ENCODE assay signal across 8 cellular contexts in the genomic region with DNA sequence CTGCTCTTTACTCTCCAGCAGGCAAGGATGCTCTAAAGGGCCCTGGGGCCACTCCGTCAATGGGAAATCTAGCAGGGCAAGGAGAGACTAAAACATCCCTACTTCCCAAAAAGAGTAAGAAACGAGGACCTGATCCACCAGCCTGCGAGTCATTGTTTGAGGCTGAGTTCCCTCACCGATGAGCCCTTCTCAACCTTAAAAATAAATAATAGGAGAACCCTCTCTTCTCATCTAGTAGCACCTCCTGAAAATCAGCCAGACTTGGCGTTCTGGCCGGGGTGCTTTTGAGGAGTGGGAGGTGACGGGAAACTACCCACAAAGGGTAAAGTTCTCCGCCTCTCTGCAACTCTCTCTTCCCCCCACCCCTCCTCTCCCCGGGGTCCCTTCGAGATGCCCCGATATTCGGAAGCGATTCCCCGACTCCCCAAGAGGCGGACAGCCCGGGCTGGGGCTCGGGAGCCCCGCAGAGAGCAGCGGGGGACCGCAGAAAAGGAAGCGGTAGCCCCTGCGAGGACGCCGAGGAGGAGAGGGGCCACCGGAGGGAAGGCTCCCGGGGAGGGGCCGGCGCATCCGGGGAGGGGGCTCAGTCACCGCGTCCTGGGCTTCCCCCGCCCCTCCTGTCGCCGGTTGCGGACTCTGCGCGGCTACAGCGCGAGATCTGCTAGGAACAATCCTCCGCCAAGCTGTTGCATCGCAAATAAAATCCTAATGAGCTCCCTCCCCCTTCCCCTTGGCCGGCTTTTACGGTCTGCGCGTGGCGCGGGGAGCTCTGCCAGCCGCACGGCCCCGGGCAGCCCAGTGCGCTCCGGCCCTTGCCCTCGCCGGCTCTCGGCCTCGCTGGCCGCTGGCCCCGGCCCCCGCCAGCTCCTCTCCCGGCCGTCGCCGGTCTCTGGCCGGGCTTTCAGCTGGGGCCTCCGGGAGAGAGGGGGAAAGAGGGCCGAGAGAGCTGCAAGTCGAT. TPM values are rescaled to one million over a fixed set of nuclear protein-coding genes. Genes with fewer than 3 reads are reported as not detected.
A peak's percentile ranks its signal among the peaks of the same experiment; 100 is the strongest.
DNase-seq lines count a peak whose midpoint lies in the region; ATAC-seq, FAIRE-seq and TF ChIP-seq lines count a peak whose summit lies in the region.

No MANE protein-coding gene starts in this region.

- H3K27ac ChIP-seq in CD8-positive, alpha-beta memory T cell (ENCODE audit: low read depth, low read length) = peak overlapping the region; percentile 79
- H3K27ac ChIP-seq in K562 (ENCODE audit: extremely low read depth, low read depth, low read length) (peak overlapping the region; percentile 99), mesodermal cell (ENCODE audit: low read depth, low read length, severe bottlenecking) (peak overlapping the region; percentile 64)

- no peaks in the 10 kb centered on the region for H3K9me3 ChIP-seq in CD8-positive, alpha-beta memory T cell (ENCODE audit: low read length)
- no peaks in the 10 kb centered on the region for H3K9me3 ChIP-seq in K562 (replicated peaks; ENCODE audit: control insufficient read depth, insufficient read depth, low read depth, low read length)
- no peaks in the 10 kb centered on the region for H3K9me3 ChIP-seq in mesodermal cell (ENCODE audit: control insufficient read depth, low read length)

- under 1% methylated on average over 39 of the region's 67 CpGs for WGBS in K562 (ENCODE audit: insufficient coverage, low coverage, missing lambda C conversion rate)
- WGBS in mesodermal cell (ENCODE audit: insufficient coverage in 2 of 2), 2 experiments = 0 to 1% methylated on average over 32 to 33 of the region's 67 CpGs

- TF ChIP-seq RAD21 in K562 (CRISPR knock-in tag; conservative IDR thresholded peaks at IDR 0.05 in 1 of 2, IDR thresholded peaks at IDR 0.05 in 1 of 2) = no peak

- peak in 1 of 5 donors; percentile 41 for DNase-seq in CD8-positive, alpha-beta memory T cell
- DNase-seq in M059J (ENCODE audit: low read depth) = peak; percentile 56
- peak; percentile 55 to 66 (median 57) for DNase-seq in K562 (ENCODE audit: extremely low read depth in 1 of 4, low spot score in 3 of 4)
- DNase-seq in activated CD4-positive, CD25-positive, alpha-beta regulatory T cell (lab: John Stamatoyannopoulos, UW) = no peak

- POLR2A ChIA-PET in CD8-positive, alpha-beta memory T cell (lab: Charles Lee) = interaction anchor here (0.6 kb wide), 2 partner anchors 15 to 577 kb away, joined by 3 read pairs; a partner anchor contains a TSS
- POLR2A ChIA-PET in K562 (lab: Yijun Ruan, JAX) = interaction anchor here (0.5 to 4.0 kb wide), 25 partner anchors 7 to 502 kb away, joined by 3 to 43 read pairs (median 4); a partner anchor contains a TSS

- TF ChIP-seq POLR2A in K562 (conservative IDR thresholded peaks at IDR 0.05) = no peak

- no TSS peak for BruUV-seq in K562 (replicated peaks; lab: Mats Ljungman, UMichigan)

- H3K27ac Mint-ChIP-seq in CD8-positive, alpha-beta memory T cell = peak overlapping the region in 1 of 8 donors; percentile 47
- H3K27ac Mint-ChIP-seq in stimulated activated memory B cell treated with anti-CD40 and anti-IgM and Interleukin-4, amounts not matched to agents 10 μg/mL and 1 μg/mL and 100 μg/mL, for 72 hours = no peak overlapping the region

- peaks cover 83% of the 10 kb centered on the region for H3K27me3 ChIP-seq in CD8-positive, alpha-beta memory T cell (ENCODE audit: insufficient read depth, low read length, poor library complexity, severe bottlenecking)
- H3K27me3 ChIP-seq in K562 (ENCODE audit: control insufficient read depth in 2 of 2, insufficient read depth in 2 of 2, low read length in 2 of 2) = no peaks in the 10 kb centered on the region

- peaks cover 47% of the 10 kb centered on the region for H4K20me1 ChIP-seq in K562 (replicated peaks; ENCODE audit: control insufficient read depth, insufficient read depth, low read length)

- H2AFZ ChIP-seq in K562 (ENCODE audit: low read depth, low read length) = no peak overlapping the region

- peaks cover 60 to 89% of the 10 kb centered on the region in 2 donors for H3K27me3 Mint-ChIP-seq in CD8-positive, alpha-beta memory T cell
- peaks cover 98% of the 10 kb centered on the region for H3K27me3 Mint-ChIP-seq in stimulated activated memory B cell treated with anti-CD40 and anti-IgM and Interleukin-4, amounts not matched to agents 10 μg/mL and 1 μg/mL and 100 μg/mL, for 72 hours

- peaks cover 96% of the 10 kb centered on the region for H3K79me2 ChIP-seq in K562 (ENCODE audit: control insufficient read depth, insufficient read depth, low read length)

- H3K36me3 Mint-ChIP-seq in CD8-positive, alpha-beta memory T cell = no peaks in the 10 kb centered on the region
- no peaks in the 10 kb centered on the region for H3K36me3 Mint-ChIP-seq in stimulated activated memory B cell treated with anti-CD40 and anti-IgM and Interleukin-4, amounts not matched to agents 10 μg/mL and 1 μg/mL and 100 μg/mL, for 72 hours

- H3K9ac ChIP-seq in K562 (ENCODE audit: insufficient read depth in 1 of 2, low read depth in 2 of 2, low read length in 2 of 2) = peak overlapping the region; percentile 99 to 100

- TF ChIP-seq EP300 in K562 (IDR thresholded peaks at IDR 0.05; ENCODE audit: low read length) = no peak

- TF ChIP-seq CTCF in K562 (IDR thresholded peaks at IDR 0.05 in 2 of 3, conservative IDR thresholded peaks at IDR 0.05 in 1 of 3; ENCODE audit: insufficient read depth in 2 of 3, low read depth in 1 of 3, low read length in 3 of 3) = no peak

- in situ Hi-C loops in K562 (cut with MboI) = loop anchor here (10.0 kb wide), 1 partner anchor 590 kb away; a partner anchor contains a TSS

- peak overlapping the region; percentile 41 for H3K4me3 ChIP-seq in CD8-positive, alpha-beta memory T cell (ENCODE audit: low read length)
- H3K4me3 ChIP-seq in K562 = peak overlapping the region; percentile 97
- peak overlapping the region; percentile 34 for H3K4me3 ChIP-seq in mesodermal cell (ENCODE audit: extremely low read depth, insufficient read depth, low read length, poor library complexity, severe bottlenecking)

- ATAC-seq in K562 (peak; percentile 0; the same call in 2 of the 3 replicates), HG02981 (IDR thresholded peaks at IDR 0.05; ENCODE audit: unreplicated experiment) (no peak), HG02973 (IDR thresholded peaks at IDR 0.05; ENCODE audit: unreplicated experiment) (no peak)
- no peak for ATAC-seq in stimulated activated memory B cell treated with anti-CD40 and anti-IgM and Interleukin-4, amounts not matched to agents 10 μg/mL and 1 μg/mL and 100 μg/mL, for 72 hours

- H3K36me3 ChIP-seq in CD8-positive, alpha-beta memory T cell (ENCODE audit: insufficient read depth, low read length) = no peaks in the 10 kb centered on the region
- peaks cover 49% of the 10 kb centered on the region for H3K36me3 ChIP-seq in K562 (ENCODE audit: control insufficient read depth, insufficient read depth, low read length)
- no peaks in the 10 kb centered on the region for H3K36me3 ChIP-seq in mesodermal cell (ENCODE audit: control insufficient read depth, insufficient read depth, low read length)

- H3K9me1 ChIP-seq in K562 (ENCODE audit: control insufficient read depth, insufficient read depth, low read length) = no peaks in the 10 kb centered on the region

- H3K9me3 Mint-ChIP-seq in CD8-positive, alpha-beta memory T cell = peaks cover 0 to 5% (median 0%) of the 10 kb centered on the region in 5 donors
- H3K9me3 Mint-ChIP-seq in stimulated activated memory B cell treated with anti-CD40 and anti-IgM and Interleukin-4, amounts not matched to agents 10 μg/mL and 1 μg/mL and 100 μg/mL, for 72 hours = no peaks in the 10 kb centered on the region

- H3K4me1 Mint-ChIP-seq in CD8-positive, alpha-beta memory T cell = peaks cover 6 to 21% (median 12%) of the 10 kb centered on the region in 3 donors
- peaks cover 15% of the 10 kb centered on the region for H3K4me1 Mint-ChIP-seq in stimulated activated memory B cell treated with anti-CD40 and anti-IgM and Interleukin-4, amounts not matched to agents 10 μg/mL and 1 μg/mL and 100 μg/mL, for 72 hours

- no peak for FAIRE-seq in K562 (lab: Jason Lieb, UNC)

- H3K4me1 ChIP-seq in CD8-positive, alpha-beta memory T cell (ENCODE audit: insufficient read depth, low read length) = peaks cover 21% of the 10 kb centered on the region
- H3K4me1 ChIP-seq in K562 (replicated peaks in 1 of 2; ENCODE audit: control insufficient read depth in 2 of 2, insufficient read depth in 2 of 2, low read length in 2 of 2) = peaks cover 50 to 63% of the 10 kb centered on the region in 2 experiments
- H3K4me1 ChIP-seq in mesodermal cell (ENCODE audit: control insufficient read depth, insufficient read depth, low read length, poor library complexity, severe bottlenecking) = peaks cover 5% of the 10 kb centered on the region

- CTCF ChIA-PET in CD8-positive, alpha-beta memory T cell (lab: Charles Lee) = interaction anchor here (1.0 to 5.8 kb wide), 6 partner anchors 7 to 589 kb away, joined by 3 to 25 read pairs (median 4); a partner anchor contains a TSS
- CTCF ChIA-PET in K562 (lab: Yijun Ruan, JAX; ENCODE audit: low intra/inter-chr PET ratio) = no interaction called here

- intact Hi-C loops in K562 (cut with micrococcal nuclease) = loop anchor here (5.0 kb wide), 1 partner anchor 372 kb away; a partner anchor contains a TSS

- peak overlapping the region in 6 of 7 donors; percentile 76 to 91 (median 82) for H3K4me3 Mint-ChIP-seq in CD8-positive, alpha-beta memory T cell
- no peak overlapping the region for H3K4me3 Mint-ChIP-seq in stimulated activated memory B cell treated with anti-CD40 and anti-IgM and Interleukin-4, amounts not matched to agents 10 μg/mL and 1 μg/mL and 100 μg/mL, for 72 hours

- H3K4me2 ChIP-seq in K562 (ENCODE audit: insufficient read depth, low read length) = peak overlapping the region; percentile 65

RNA-seq across cellular contexts. Expression of a gene that starts 1.3 kb away (rescaled TPM):
- total RNA-seq in CD8-positive, alpha-beta memory T cell = 1 to 10 TPM; 2.0 to 2.6 TPM
- polyA plus RNA-seq in CD8-positive, alpha-beta memory T cell = not detected
- 10.4 and 16.3 TPM in 2 replicates for total RNA-seq in M059J (2014; rRNA removed; shearing (Covaris generic))
- 92.5 and 108 TPM in 2 replicates for total RNA-seq in K562 (2011; cell fraction: chromatin; rRNA removed; ENCODE audit: low replicate concordance)
- total RNA-seq in K562 (2011; cell fraction: nucleolus; rRNA removed) = 55.1 and 62.2 TPM in 2 replicates
- total RNA-seq in K562 (2011; cell fraction: nucleoplasm; rRNA removed) = 83.2 and 118 TPM in 2 replicates
- 77.6 and 91.3 TPM in 2 replicates for total RNA-seq in K562 (2014; rRNA removed)
- 64.8 and 71.4 TPM in 2 replicates for total RNA-seq in K562 (2014; rRNA removed; fragmentation: Illumina TruSeq; extraction: Trizol)
- total RNA-seq in K562 (2015; rRNA removed; fragmentation: Illumina TruSeq; extraction: Trizol) = 54.3 and 54.6 TPM in 2 replicates
- 136 and 146 TPM in 2 replicates for total RNA-seq in K562 (2021)
- 104 and 141 TPM in 2 replicates for polyA plus RNA-seq in K562 (2011; rRNA removed)
- polyA plus RNA-seq in K562 (2011; cell fraction: cytosol; rRNA removed) = 113 and 142 TPM in 2 replicates
- 117 and 138 TPM in 2 replicates for polyA plus RNA-seq in K562 (2011; cell fraction: nucleus; rRNA removed)
- 89.9 and 176 TPM in 2 replicates for polyA plus RNA-seq in K562 (2012)
- 187 and 196 TPM in 2 replicates for polyA plus RNA-seq in K562 (2014; fragmentation: Illumina TruSeq; extraction: Trizol)
- polyA plus RNA-seq in K562 (2014; fragmentation: Nextera tagmentation; extraction: Ambion mirVana) = 1 to 10 TPM; 3.1 to 5.2 TPM
- polyA plus RNA-seq in K562 (2014; rRNA removed) = 136 and 145 TPM in 2 replicates
- polyA minus RNA-seq in K562 (2011; rRNA and poly(A)+ RNA removed) = 54.1 and 61.9 TPM in 2 replicates
- polyA minus RNA-seq in K562 (2011; cell fraction: cytosol; rRNA and poly(A)+ RNA removed) = 46.9 and 52.2 TPM in 2 replicates
- polyA minus RNA-seq in K562 (2011; cell fraction: nucleus; rRNA and poly(A)+ RNA removed) = 28.9 and 46.7 TPM in 2 replicates
- polyA plus RNA-seq in mesodermal cell (2013, experiment 1 of 2) = 35.5 TPM
- polyA plus RNA-seq in mesodermal cell (2013, experiment 2 of 2) = 31.8 TPM

RNA-seq across cellular contexts. Expression of a gene that starts 9.7 kb away (rescaled TPM):
- not detected for total RNA-seq in CD8-positive, alpha-beta memory T cell
- polyA plus RNA-seq in CD8-positive, alpha-beta memory T cell = not detected
- total RNA-seq in M059J (2014; rRNA removed; shearing (Covaris generic)) = 5.5 and 6.3 TPM in 2 replicates
- 13.9 and 15.4 TPM in 2 replicates for total RNA-seq in K562 (2011; cell fraction: chromatin; rRNA removed; ENCODE audit: low replicate concordance)
- total RNA-seq in K562 (2011; cell fraction: nucleolus; rRNA removed) = 8.9 and 11.7 TPM in 2 replicates
- 12.5 and 25.9 TPM in 2 replicates for total RNA-seq in K562 (2011; cell fraction: nucleoplasm; rRNA removed)
- total RNA-seq in K562 (2014; rRNA removed) = 5.1 and 9.3 TPM in 2 replicates
- 1.5 and 2.9 TPM in 2 replicates for total RNA-seq in K562 (2014; rRNA removed; fragmentation: Illumina TruSeq; extraction: Trizol)
- total RNA-seq in K562 (2015; rRNA removed; fragmentation: Illumina TruSeq; extraction: Trizol) = 2.1 and 2.5 TPM in 2 replicates
- 14.9 and 17.7 TPM in 2 replicates for total RNA-seq in K562 (2021)
- polyA plus RNA-seq in K562 (2011; rRNA removed) = 3.6 and 4.6 TPM in 2 replicates
- polyA plus RNA-seq in K562 (2011; cell fraction: cytosol; rRNA removed) = 7.3 and 10.8 TPM in 2 replicates
- polyA plus RNA-seq in K562 (2011; cell fraction: nucleus; rRNA removed) = 16.6 and 22.3 TPM in 2 replicates
- 5.9 and 20.0 TPM in 2 replicates for polyA plus RNA-seq in K562 (2012)
- 7.0 and 8.3 TPM in 2 replicates for polyA plus RNA-seq in K562 (2014; fragmentation: Illumina TruSeq; extraction: Trizol)
- 1 to 10 TPM in 1 of 2 experiments, under 1 TPM in 1; 0.52 to 1.2 TPM for polyA plus RNA-seq in K562 (2014; fragmentation: Nextera tagmentation; extraction: Ambion mirVana)
- 18.8 and 23.8 TPM in 2 replicates for polyA plus RNA-seq in K562 (2014; rRNA removed)
- 1.8 and 2.2 TPM in 2 replicates for polyA minus RNA-seq in K562 (2011; rRNA and poly(A)+ RNA removed)
- polyA minus RNA-seq in K562 (2011; cell fraction: cytosol; rRNA and poly(A)+ RNA removed) = 2.4 and 7.1 TPM in 2 replicates
- polyA minus RNA-seq in K562 (2011; cell fraction: nucleus; rRNA and poly(A)+ RNA removed) = 3.1 and 4.2 TPM in 2 replicates
- 30.0 TPM for polyA plus RNA-seq in mesodermal cell (2013, experiment 1 of 2)
- 41.5 TPM for polyA plus RNA-seq in mesodermal cell (2013, experiment 2 of 2)

RNA-seq across cellular contexts. Expression of a gene that starts 14.0 kb away (rescaled TPM):
- under 1 TPM; 0.89 to 0.96 TPM for total RNA-seq in CD8-positive, alpha-beta memory T cell
- 0.87 TPM for polyA plus RNA-seq in CD8-positive, alpha-beta memory T cell
- total RNA-seq in M059J (2014; rRNA removed; shearing (Covaris generic)) = 20.0 and 23.3 TPM in 2 replicates
- 1.4 and 3.5 TPM in 2 replicates for total RNA-seq in K562 (2011; cell fraction: chromatin; rRNA removed; ENCODE audit: low replicate concordance)
- total RNA-seq in K562 (2011; cell fraction: nucleolus; rRNA removed) = 0.79 and 1.5 TPM in 2 replicates
- 2.1 TPM in 2 replicates for total RNA-seq in K562 (2011; cell fraction: nucleoplasm; rRNA removed)
- total RNA-seq in K562 (2014; rRNA removed) (8.3 and 11.0 TPM in 2 replicates), K562 (2014; rRNA removed; fragmentation: Illumina TruSeq; extraction: Trizol) (13.5 and 14.7 TPM in 2 replicates), K562 (2015; rRNA removed; fragmentation: Illumina TruSeq; extraction: Trizol) (14.8 and 16.7 TPM in 2 replicates), K562 (2021) (8.2 and 10.8 TPM in 2 replicates)
- polyA plus RNA-seq in K562 (2011; rRNA removed) (5.5 and 5.9 TPM in 2 replicates), K562 (2014; fragmentation: Illumina TruSeq; extraction: Trizol) (10.3 and 11.6 TPM in 2 replicates), K562 (2014; fragmentation: Nextera tagmentation; extraction: Ambion mirVana) (1 to 10 TPM; 5.7 to 5.8 TPM), K562 (2014; rRNA removed) (11.1 and 13.9 TPM in 2 replicates)
- 8.3 and 8.4 TPM in 2 replicates for polyA plus RNA-seq in K562 (2011; cell fraction: cytosol; rRNA removed)
- 2.7 and 3.9 TPM in 2 replicates for polyA plus RNA-seq in K562 (2011; cell fraction: nucleus; rRNA removed)
- 10.4 and 16.5 TPM in 2 replicates for polyA plus RNA-seq in K562 (2012)
- 1.9 and 2.5 TPM in 2 replicates for polyA minus RNA-seq in K562 (2011; rRNA and poly(A)+ RNA removed)
- 2.9 and 3.5 TPM in 2 replicates for polyA minus RNA-seq in K562 (2011; cell fraction: cytosol; rRNA and poly(A)+ RNA removed)
- polyA minus RNA-seq in K562 (2011; cell fraction: nucleus; rRNA and poly(A)+ RNA removed) = 0.67 and 2.3 TPM in 2 replicates
- polyA plus RNA-seq in mesodermal cell (2013, experiment 1 of 2) = 10.4 TPM
- 19.8 TPM for polyA plus RNA-seq in mesodermal cell (2013, experiment 2 of 2)

RNA-seq across cellular contexts. Expression of a gene that starts 20.0 kb away (rescaled TPM):
- total RNA-seq in CD8-positive, alpha-beta memory T cell = under 1 TPM; 0.22 to 0.37 TPM
- polyA plus RNA-seq in CD8-positive, alpha-beta memory T cell = not detected
- total RNA-seq in M059J (2014; rRNA removed; shearing (Covaris generic)) = 6.2 and 9.4 TPM in 2 replicates
- 18.7 and 26.2 TPM in 2 replicates for total RNA-seq in K562 (2011; cell fraction: chromatin; rRNA removed; ENCODE audit: low replicate concordance)
- total RNA-seq in K562 (2011; cell fraction: nucleolus; rRNA removed) = 10.4 and 11.2 TPM in 2 replicates
- 12.0 and 17.8 TPM in 2 replicates for total RNA-seq in K562 (2011; cell fraction: nucleoplasm; rRNA removed)
- total RNA-seq in K562 (2014; rRNA removed) (6.5 and 9.1 TPM in 2 replicates), K562 (2014; rRNA removed; fragmentation: Illumina TruSeq; extraction: Trizol) (3.9 and 4.9 TPM in 2 replicates), K562 (2015; rRNA removed; fragmentation: Illumina TruSeq; extraction: Trizol) (7.3 and 7.5 TPM in 2 replicates), K562 (2021) (10.6 and 14.2 TPM in 2 replicates)
- polyA plus RNA-seq in K562 (2011; rRNA removed) (2.3 and 3.0 TPM in 2 replicates), K562 (2014; fragmentation: Illumina TruSeq; extraction: Trizol) (4.0 and 7.7 TPM in 2 replicates), K562 (2014; fragmentation: Nextera tagmentation; extraction: Ambion mirVana) (1 to 10 TPM; 1.2 to 1.9 TPM), K562 (2014; rRNA removed) (13.7 and 14.8 TPM in 2 replicates)
- polyA plus RNA-seq in K562 (2011; cell fraction: cytosol; rRNA removed) = 3.7 and 4.0 TPM in 2 replicates
- polyA plus RNA-seq in K562 (2011; cell fraction: nucleus; rRNA removed) = 16.7 and 17.3 TPM in 2 replicates
- 9.7 and 11.7 TPM in 2 replicates for polyA plus RNA-seq in K562 (2012)
- polyA minus RNA-seq in K562 (2011; rRNA and poly(A)+ RNA removed) = 0.42 and 0.63 TPM in 2 replicates
- 1.3 TPM in 1 of 2 replicates, not detected in the other for polyA minus RNA-seq in K562 (2011; cell fraction: cytosol; rRNA and poly(A)+ RNA removed)
- polyA minus RNA-seq in K562 (2011; cell fraction: nucleus; rRNA and poly(A)+ RNA removed) = 3.5 and 8.1 TPM in 2 replicates
- polyA plus RNA-seq in mesodermal cell (2013, experiment 1 of 2) = 38.9 TPM
- polyA plus RNA-seq in mesodermal cell (2013, experiment 2 of 2) = 49.8 TPM

RNA-seq across cellular contexts. Expression of a gene that starts 31.2 kb away (rescaled TPM):
- not detected for total RNA-seq in CD8-positive, alpha-beta memory T cell
- not detected for polyA plus RNA-seq in CD8-positive, alpha-beta memory T cell
- 0.10 and 0.37 TPM in 2 replicates for total RNA-seq in M059J (2014; rRNA removed; shearing (Covaris generic))
- 4.9 and 5.1 TPM in 2 replicates for total RNA-seq in K562 (2011; cell fraction: chromatin; rRNA removed; ENCODE audit: low replicate concordance)
- 1.8 and 2.0 TPM in 2 replicates for total RNA-seq in K562 (2011; cell fraction: nucleolus; rRNA removed)
- 2.4 and 3.7 TPM in 2 replicates for total RNA-seq in K562 (2011; cell fraction: nucleoplasm; rRNA removed)
- total RNA-seq in K562 (2014; rRNA removed) (0.27 and 0.57 TPM in 2 replicates), K562 (2014; rRNA removed; fragmentation: Illumina TruSeq; extraction: Trizol) (0.38 and 0.65 TPM in 2 replicates), K562 (2015; rRNA removed; fragmentation: Illumina TruSeq; extraction: Trizol) (0.75 and 0.80 TPM in 2 replicates), K562 (2021) (2.4 and 2.6 TPM in 2 replicates)
- polyA plus RNA-seq in K562 (2011; rRNA removed) (0.36 and 0.87 TPM in 2 replicates), K562 (2014; fragmentation: Illumina TruSeq; extraction: Trizol) (1.4 and 1.5 TPM in 2 replicates), K562 (2014; fragmentation: Nextera tagmentation; extraction: Ambion mirVana) (under 1 TPM; 0.24 to 0.25 TPM), K562 (2014; rRNA removed) (2.7 and 3.2 TPM in 2 replicates)
- 0.36 and 0.52 TPM in 2 replicates for polyA plus RNA-seq in K562 (2011; cell fraction: cytosol; rRNA removed)
- polyA plus RNA-seq in K562 (2011; cell fraction: nucleus; rRNA removed) = 3.7 TPM in 2 replicates
- polyA plus RNA-seq in K562 (2012) = 2.9 and 6.4 TPM in 2 replicates
- polyA minus RNA-seq in K562 (2011; rRNA and poly(A)+ RNA removed) = 0.11 and 0.15 TPM in 2 replicates
- polyA minus RNA-seq in K562 (2011; cell fraction: cytosol; rRNA and poly(A)+ RNA removed) = 0.38 and 0.82 TPM in 2 replicates
- polyA minus RNA-seq in K562 (2011; cell fraction: nucleus; rRNA and poly(A)+ RNA removed) = 0.54 and 1.1 TPM in 2 replicates
- 13.7 TPM for polyA plus RNA-seq in mesodermal cell (2013, experiment 1 of 2)
- polyA plus RNA-seq in mesodermal cell (2013, experiment 2 of 2) = 15.0 TPM

Comparison
In these comparisons a context has a peak if more than half of its experiments do, and no peak if none do; other contexts are left out.
1. DNase-seq: peak in M059J (single experiment) and K562 (4 of 4); none in activated CD4-positive, CD25-positive, alpha-beta regulatory T cell (0 of 4).
2. H3K4me3 ChIP-seq: peak in every context shown above with its lines; median percentile 97 in K562; 41 in CD8-positive, alpha-beta memory T cell; 34 in mesodermal cell.
3. Peak in every context shown above with its lines, with median percentiles within 50 percentile points of each other: H3K27ac ChIP-seq.